1 cellular context compared by ENCODE assay signal in the genomic region with DNA sequence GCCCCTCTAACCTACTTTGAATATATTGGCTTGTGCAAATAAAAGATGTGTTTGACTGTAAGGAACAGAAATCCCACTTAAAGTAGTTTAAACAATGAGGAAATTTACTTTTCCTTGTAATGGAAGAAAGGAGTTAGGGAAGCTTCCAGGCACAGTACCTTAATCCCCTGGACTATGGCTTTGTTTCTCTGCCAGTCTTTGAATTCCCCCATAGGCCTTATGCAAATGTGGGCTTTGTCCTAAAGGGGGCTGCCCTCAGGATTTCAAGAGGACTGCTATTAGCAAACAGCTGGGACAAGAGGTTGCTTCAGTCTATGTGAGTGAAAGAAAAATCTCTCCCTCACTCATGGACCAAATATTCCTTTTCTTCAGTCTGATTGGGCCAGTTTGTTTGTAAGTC.
TF ChIP-seq lines count a peak whose summit lies in the region.

No MANE protein-coding gene starts in this region.

TF ChIP-seq in H1, 55 proteins besides CTCF, POLR2A, EP300 and RAD21 (continued from another document):
- TF ChIP-seq, protein P1, sequence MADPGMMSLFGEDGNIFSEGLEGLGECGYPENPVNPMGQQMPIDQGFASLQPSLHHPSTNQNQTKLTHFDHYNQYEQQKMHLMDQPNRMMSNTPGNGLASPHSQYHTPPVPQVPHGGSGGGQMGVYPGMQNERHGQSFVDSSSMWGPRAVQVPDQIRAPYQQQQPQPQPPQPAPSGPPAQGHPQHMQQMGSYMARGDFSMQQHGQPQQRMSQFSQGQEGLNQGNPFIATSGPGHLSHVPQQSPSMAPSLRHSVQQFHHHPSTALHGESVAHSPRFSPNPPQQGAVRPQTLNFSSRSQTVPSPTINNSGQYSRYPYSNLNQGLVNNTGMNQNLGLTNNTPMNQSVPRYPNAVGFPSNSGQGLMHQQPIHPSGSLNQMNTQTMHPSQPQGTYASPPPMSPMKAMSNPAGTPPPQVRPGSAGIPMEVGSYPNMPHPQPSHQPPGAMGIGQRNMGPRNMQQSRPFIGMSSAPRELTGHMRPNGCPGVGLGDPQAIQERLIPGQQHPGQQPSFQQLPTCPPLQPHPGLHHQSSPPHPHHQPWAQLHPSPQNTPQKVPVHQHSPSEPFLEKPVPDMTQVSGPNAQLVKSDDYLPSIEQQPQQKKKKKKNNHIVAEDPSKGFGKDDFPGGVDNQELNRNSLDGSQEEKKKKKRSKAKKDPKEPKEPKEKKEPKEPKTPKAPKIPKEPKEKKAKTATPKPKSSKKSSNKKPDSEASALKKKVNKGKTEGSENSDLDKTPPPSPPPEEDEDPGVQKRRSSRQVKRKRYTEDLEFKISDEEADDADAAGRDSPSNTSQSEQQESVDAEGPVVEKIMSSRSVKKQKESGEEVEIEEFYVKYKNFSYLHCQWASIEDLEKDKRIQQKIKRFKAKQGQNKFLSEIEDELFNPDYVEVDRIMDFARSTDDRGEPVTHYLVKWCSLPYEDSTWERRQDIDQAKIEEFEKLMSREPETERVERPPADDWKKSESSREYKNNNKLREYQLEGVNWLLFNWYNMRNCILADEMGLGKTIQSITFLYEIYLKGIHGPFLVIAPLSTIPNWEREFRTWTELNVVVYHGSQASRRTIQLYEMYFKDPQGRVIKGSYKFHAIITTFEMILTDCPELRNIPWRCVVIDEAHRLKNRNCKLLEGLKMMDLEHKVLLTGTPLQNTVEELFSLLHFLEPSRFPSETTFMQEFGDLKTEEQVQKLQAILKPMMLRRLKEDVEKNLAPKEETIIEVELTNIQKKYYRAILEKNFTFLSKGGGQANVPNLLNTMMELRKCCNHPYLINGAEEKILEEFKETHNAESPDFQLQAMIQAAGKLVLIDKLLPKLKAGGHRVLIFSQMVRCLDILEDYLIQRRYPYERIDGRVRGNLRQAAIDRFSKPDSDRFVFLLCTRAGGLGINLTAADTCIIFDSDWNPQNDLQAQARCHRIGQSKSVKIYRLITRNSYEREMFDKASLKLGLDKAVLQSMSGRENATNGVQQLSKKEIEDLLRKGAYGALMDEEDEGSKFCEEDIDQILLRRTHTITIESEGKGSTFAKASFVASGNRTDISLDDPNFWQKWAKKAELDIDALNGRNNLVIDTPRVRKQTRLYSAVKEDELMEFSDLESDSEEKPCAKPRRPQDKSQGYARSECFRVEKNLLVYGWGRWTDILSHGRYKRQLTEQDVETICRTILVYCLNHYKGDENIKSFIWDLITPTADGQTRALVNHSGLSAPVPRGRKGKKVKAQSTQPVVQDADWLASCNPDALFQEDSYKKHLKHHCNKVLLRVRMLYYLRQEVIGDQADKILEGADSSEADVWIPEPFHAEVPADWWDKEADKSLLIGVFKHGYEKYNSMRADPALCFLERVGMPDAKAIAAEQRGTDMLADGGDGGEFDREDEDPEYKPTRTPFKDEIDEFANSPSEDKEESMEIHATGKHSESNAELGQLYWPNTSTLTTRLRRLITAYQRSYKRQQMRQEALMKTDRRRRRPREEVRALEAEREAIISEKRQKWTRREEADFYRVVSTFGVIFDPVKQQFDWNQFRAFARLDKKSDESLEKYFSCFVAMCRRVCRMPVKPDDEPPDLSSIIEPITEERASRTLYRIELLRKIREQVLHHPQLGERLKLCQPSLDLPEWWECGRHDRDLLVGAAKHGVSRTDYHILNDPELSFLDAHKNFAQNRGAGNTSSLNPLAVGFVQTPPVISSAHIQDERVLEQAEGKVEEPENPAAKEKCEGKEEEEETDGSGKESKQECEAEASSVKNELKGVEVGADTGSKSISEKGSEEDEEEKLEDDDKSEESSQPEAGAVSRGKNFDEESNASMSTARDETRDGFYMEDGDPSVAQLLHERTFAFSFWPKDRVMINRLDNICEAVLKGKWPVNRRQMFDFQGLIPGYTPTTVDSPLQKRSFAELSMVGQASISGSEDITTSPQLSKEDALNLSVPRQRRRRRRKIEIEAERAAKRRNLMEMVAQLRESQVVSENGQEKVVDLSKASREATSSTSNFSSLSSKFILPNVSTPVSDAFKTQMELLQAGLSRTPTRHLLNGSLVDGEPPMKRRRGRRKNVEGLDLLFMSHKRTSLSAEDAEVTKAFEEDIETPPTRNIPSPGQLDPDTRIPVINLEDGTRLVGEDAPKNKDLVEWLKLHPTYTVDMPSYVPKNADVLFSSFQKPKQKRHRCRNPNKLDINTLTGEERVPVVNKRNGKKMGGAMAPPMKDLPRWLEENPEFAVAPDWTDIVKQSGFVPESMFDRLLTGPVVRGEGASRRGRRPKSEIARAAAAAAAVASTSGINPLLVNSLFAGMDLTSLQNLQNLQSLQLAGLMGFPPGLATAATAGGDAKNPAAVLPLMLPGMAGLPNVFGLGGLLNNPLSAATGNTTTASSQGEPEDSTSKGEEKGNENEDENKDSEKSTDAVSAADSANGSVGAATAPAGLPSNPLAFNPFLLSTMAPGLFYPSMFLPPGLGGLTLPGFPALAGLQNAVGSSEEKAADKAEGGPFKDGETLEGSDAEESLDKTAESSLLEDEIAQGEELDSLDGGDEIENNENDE (IDR thresholded peaks at IDR 0.05; ENCODE audit: insufficient replicate concordance, low read length), result peak; percentile 96
- TF ChIP-seq EGR1 (IDR thresholded peaks at IDR 0.05; ENCODE audit: borderline replicate concordance, low read depth, low read length), result peak; percentile 40; the same call in 1 of the 2 replicates
- peak; percentile 92; the same call in 1 of the 2 replicates for TF ChIP-seq TCF12 (IDR thresholded peaks at IDR 0.05; ENCODE audit: low read depth, low read length)
- TF ChIP-seq CEBPB (IDR thresholded peaks at IDR 0.05; ENCODE audit: low read depth, low read length), result peak; percentile 64
- no peak for TF ChIP-seq EZH2 (IDR thresholded peaks at IDR 0.05; ENCODE audit: low read depth, low read length, severe bottlenecking)
- TF ChIP-seq NANOG (IDR thresholded peaks at IDR 0.05; ENCODE audit: insufficient read depth, low read depth, low read length, poor library complexity, severe bottlenecking), result peak; percentile 62
- no peak for TF ChIP-seq NRF1 (IDR thresholded peaks at IDR 0.05; ENCODE audit: low read depth, low read length)
- TF ChIP-seq JUND (IDR thresholded peaks at IDR 0.05; ENCODE audit: low read length), result no peak
- TF ChIP-seq TAF1 (IDR thresholded peaks at IDR 0.05; ENCODE audit: low read depth, low read length), result no peak
- no peak for TF ChIP-seq GTF2F1 (IDR thresholded peaks at IDR 0.05; ENCODE audit: borderline replicate concordance, low read depth, low read length)
- TF ChIP-seq POLR2AphosphoS5 (IDR thresholded peaks at IDR 0.05; ENCODE audit: low read depth, low read length), result peak; percentile 72; the same call in 1 of the 2 replicates
- TF ChIP-seq TEAD4 (IDR thresholded peaks at IDR 0.05; ENCODE audit: low read depth, low read length), result peak; percentile 58; the same call in 1 of the 2 replicates
- TF ChIP-seq BCL11A (IDR thresholded peaks at IDR 0.05; ENCODE audit: low read depth in 2 of 2, low read length in 2 of 2), result peak; percentile 2 to 32
